In genomic region chr10:71620642-71621041, GRCh38 we compare ENCODE assay signal across 22 cellular contexts.
A peak's percentile ranks its signal among the peaks of the same experiment; 100 is the strongest.
DNase-seq lines count a peak whose midpoint lies in the region; FAIRE-seq and TF ChIP-seq lines count a peak whose summit lies in the region.
"Had no signal": no experiment of that assay in that cellular context is flagged by ENCODE, and none has a peak within 500 bp of the region (broad histone marks: within the 10 kb centered on the region; RNA-seq: fewer than 3 reads in every experiment).

No MANE protein-coding gene starts in this region.

- H3K4me3 ChIP-seq in HUES48 (ENCODE audit: low read depth, low read length) (no peak overlapping the region), mesenchymal stem cell (ENCODE audit: insufficient read depth in 1 of 2, low read depth in 1 of 2, low read length in 2 of 2) (no peak overlapping the region), A673 (ENCODE audit: low read depth, low read length, poor library complexity, severe bottlenecking) (no peak overlapping the region)

- H2BK5ac ChIP-seq in mesenchymal stem cell (ENCODE audit: low read depth, low read length, poor library complexity, severe bottlenecking) = no peak overlapping the region

- TF ChIP-seq CTCF in chondrocyte (IDR thresholded peaks at IDR 0.05) (no peak), A673 (conservative IDR thresholded peaks at IDR 0.05; ENCODE audit: low read depth, low read length) (no peak)

- H2AK5ac ChIP-seq in mesenchymal stem cell (ENCODE audit: low read length, severe bottlenecking) = no peak overlapping the region

- H4K91ac ChIP-seq in mesenchymal stem cell (ENCODE audit: low read length) = no peak overlapping the region

- peak overlapping the region; percentile 24 for H3K27ac Mint-ChIP-seq in chondrocyte (ENCODE audit: unreplicated experiment)
- H3K27ac Mint-ChIP-seq: activated CD8-positive, alpha-beta T cell treated with anti-CD3 and anti-CD28 coated beads, Interleukin-2, amount 10 ng/mL, durations not matched to agents 7 days and 5 days; activated naive CD8-positive, alpha-beta T cell treated with anti-CD3 and anti-CD28 coated beads for 36 hours; stimulated activated naive B cell treated with anti-CD40 and anti-IgM and Interleukin-4, amounts not matched to agents 10 μg/mL and 1 μg/mL and 100 μg/mL, for 72 hours had no signal

- H3K9ac ChIP-seq in HUES48 (ENCODE audit: low read depth, low read length) (no peak overlapping the region), mesenchymal stem cell (ENCODE audit: low read length) (peak overlapping the region; percentile 52)

- no peak overlapping the region for H2BK15ac ChIP-seq in mesenchymal stem cell (ENCODE audit: low read depth, poor library complexity, severe bottlenecking)

- no peak overlapping the region for H3K4ac ChIP-seq in mesenchymal stem cell (ENCODE audit: low read depth in 1 of 2, low read length in 2 of 2)

- no peak overlapping the region for H3K4me2 ChIP-seq in mesenchymal stem cell (ENCODE audit: low read length, poor library complexity, severe bottlenecking)

- no peak overlapping the region for H3K18ac ChIP-seq in mesenchymal stem cell (ENCODE audit: low read depth in 1 of 2, low read length in 2 of 2)

- BruUV-seq in A673 (replicated peaks; lab: Mats Ljungman, UMichigan) = no TSS peak

- H3K36me3 ChIP-seq in HUES48 (ENCODE audit: control insufficient read depth, insufficient read depth, low read length) (no peaks in the 10 kb centered on the region), mesenchymal stem cell (ENCODE audit: control insufficient read depth in 1 of 2, insufficient read depth in 2 of 2, low read depth in 1 of 2, low read length in 2 of 2) (no peaks in the 10 kb centered on the region), A673 (ENCODE audit: insufficient read depth, low read length, poor library complexity, severe bottlenecking) (peaks cover 10% of the 10 kb centered on the region)
- H3K36me3 ChIP-seq: brain microvascular endothelial cell had no signal

- TF ChIP-seq POLR2A in H54 (IDR thresholded peaks at IDR 0.05; ENCODE audit: low read depth, low read length) = no peak

- H3K4me1 Mint-ChIP-seq in chondrocyte (ENCODE audit: low read depth) = peaks cover 29% of the 10 kb centered on the region
- H3K4me1 Mint-ChIP-seq: CD4-positive, alpha-beta memory T cell had no signal

- H3K4me3 Mint-ChIP-seq in chondrocyte (ENCODE audit: unreplicated experiment) = no peak overlapping the region
- H3K4me3 Mint-ChIP-seq: activated CD8-positive, alpha-beta T cell treated with anti-CD3 and anti-CD28 coated beads, Interleukin-2, amount 10 ng/mL, durations not matched to agents 7 days and 5 days; activated naive CD8-positive, alpha-beta T cell treated with anti-CD3 and anti-CD28 coated beads for 36 hours; activated T-cell treated with anti-CD3 and anti-CD28 coated beads, Interleukin-2, amount 50 U/mL, for 4 hours; CD4-positive, alpha-beta memory T cell; IgD-negative memory B cell; stimulated activated naive B cell treated with anti-CD40 and anti-IgM and Interleukin-4, amounts not matched to agents 10 μg/mL and 1 μg/mL and 100 μg/mL, for 72 hours had no signal

- no peak overlapping the region for H2BK12ac ChIP-seq in mesenchymal stem cell (ENCODE audit: low read length in 2 of 2)

- H3K9me3 ChIP-seq in HUES48 (ENCODE audit: control insufficient read depth, insufficient read depth, low read length) (no peaks in the 10 kb centered on the region), mesenchymal stem cell (ENCODE audit: control insufficient read depth, low read length) (peaks cover 6% of the 10 kb centered on the region), A673 (ENCODE audit: low read depth, low read length, poor library complexity, severe bottlenecking) (no peaks in the 10 kb centered on the region)

- no peak overlapping the region for H3K23ac ChIP-seq in mesenchymal stem cell (ENCODE audit: low read length in 2 of 2)

- POLR2A ChIA-PET in A673 (lab: Charles Lee; ENCODE audit: low non-redundant PET) = no interaction called here

- DNase-seq in chondrocyte (ENCODE audit: low spot score) (no peak), mesenchymal stem cell (no peak), MV-4-11 (lab: John Stamatoyannopoulos, UW) (no peak), A673 (ENCODE audit: low spot score) (no peak), activated gamma-delta T cell (lab: John Stamatoyannopoulos, UW) (no peak), H54 (ENCODE audit: insufficient read length, low spot score) (no peak)
- DNase-seq: activated CD8-positive, alpha-beta T cell treated with anti-CD3 and anti-CD28 coated beads, Interleukin-2, amount 10 ng/mL, durations not matched to agents 7 days and 5 days; activated naive CD8-positive, alpha-beta T cell treated with anti-CD3 and anti-CD28 coated beads for 36 hours; activated T-cell treated with anti-CD3 and anti-CD28 coated beads, Interleukin-2, amount 50 U/mL, for 4 hours; brain microvascular endothelial cell; CD4-positive, alpha-beta memory T cell; dermis blood vessel endothelial cell; DMS79; left colon; NCI-H748 treated with DMSO at 0.1 percent for 48 hours; stimulated activated naive B cell treated with anti-CD40 and anti-IgM and Interleukin-4, amounts not matched to agents 10 μg/mL and 1 μg/mL and 100 μg/mL, for 72 hours; T-helper 2 cell had no signal

- FAIRE-seq in H54 (lab: Jason Lieb, UNC) = no peak
- FAIRE-seq: frontal cortex had no signal

- CTCF ChIA-PET in A673 (lab: Charles Lee) = no interaction called here

- no peak overlapping the region for H2BK120ac ChIP-seq in mesenchymal stem cell (ENCODE audit: low read depth, low read length)

- no peak overlapping the region for H2AFZ ChIP-seq in mesenchymal stem cell (ENCODE audit: low read depth, low read length)

- H3K27me3 ChIP-seq in HUES48 (ENCODE audit: control insufficient read depth, insufficient read depth, low read length) (no peaks in the 10 kb centered on the region), mesenchymal stem cell (ENCODE audit: control insufficient read depth in 1 of 2, insufficient read depth in 1 of 2, low read length in 2 of 2) (peaks cover 0 to 22% of the 10 kb centered on the region in 2 experiments), A673 (replicated peaks; ENCODE audit: insufficient read depth, low read depth, low read length, poor library complexity) (no peaks in the 10 kb centered on the region)

- no peak overlapping the region for H3K14ac ChIP-seq in mesenchymal stem cell (ENCODE audit: low read length in 2 of 2)

- H4K8ac ChIP-seq in mesenchymal stem cell (ENCODE audit: low read length) = no peak overlapping the region

- H3K79me1 ChIP-seq in mesenchymal stem cell (replicated peaks; ENCODE audit: low read length, poor library complexity, severe bottlenecking) = no peaks in the 10 kb centered on the region

- intact Hi-C loops in A673 (cut with micrococcal nuclease; ENCODE audit: unreplicated experiment) = no loop called here

- H3K27ac ChIP-seq in HUES48 (ENCODE audit: low read depth, low read length) (peak overlapping the region; percentile 93), mesenchymal stem cell (ENCODE audit: low read length, poor library complexity, severe bottlenecking) (no peak overlapping the region), temporal lobe (ENCODE audit: low read depth, low read length) (peak overlapping the region; percentile 62), A673 (ENCODE audit: low read depth, low read length, poor library complexity, severe bottlenecking) (no peak overlapping the region)
- H3K27ac ChIP-seq: brain microvascular endothelial cell had no signal

- no peaks in the 10 kb centered on the region for H3K36me3 Mint-ChIP-seq in chondrocyte (ENCODE audit: low read depth)
- H3K36me3 Mint-ChIP-seq: activated naive CD8-positive, alpha-beta T cell treated with anti-CD3 and anti-CD28 coated beads for 36 hours; CD4-positive, alpha-beta memory T cell; IgD-negative memory B cell; stimulated activated naive B cell treated with anti-CD40 and anti-IgM and Interleukin-4, amounts not matched to agents 10 μg/mL and 1 μg/mL and 100 μg/mL, for 72 hours had no signal

- WGBS in mesenchymal stem cell = 94% methylated on average over 7 of the region's 7 CpGs

- no peaks in the 10 kb centered on the region for H3K27me3 Mint-ChIP-seq in chondrocyte (ENCODE audit: low read depth)
- H3K27me3 Mint-ChIP-seq: activated naive CD8-positive, alpha-beta T cell treated with anti-CD3 and anti-CD28 coated beads for 36 hours; CD4-positive, alpha-beta memory T cell had no signal

- H3K9me3 Mint-ChIP-seq in chondrocyte (ENCODE audit: low read depth) = peaks cover 5% of the 10 kb centered on the region
- H3K9me3 Mint-ChIP-seq: activated naive CD8-positive, alpha-beta T cell treated with anti-CD3 and anti-CD28 coated beads for 36 hours; activated T-cell treated with anti-CD3 and anti-CD28 coated beads, Interleukin-2, amount 50 U/mL, for 4 hours; neural crest cell; stimulated activated naive B cell treated with anti-CD40 and anti-IgM and Interleukin-4, amounts not matched to agents 10 μg/mL and 1 μg/mL and 100 μg/mL, for 72 hours had no signal

- H3K4me1 ChIP-seq in HUES48 (ENCODE audit: control insufficient read depth, insufficient read depth, low read length) (peaks cover 37% of the 10 kb centered on the region), mesenchymal stem cell (ENCODE audit: control insufficient read depth, insufficient read depth, low read depth, low read length) (peaks cover 17% of the 10 kb centered on the region), A673 (ENCODE audit: insufficient read depth, low read length, poor library complexity, severe bottlenecking) (no peaks in the 10 kb centered on the region)

Comparison
In these comparisons a context has a peak if more than half of its experiments do, and no peak if none do; other contexts are left out.
1. H3K27ac ChIP-seq: peak in HUES48 (single experiment) and temporal lobe (single experiment); none in mesenchymal stem cell (single experiment) and A673 (single experiment).